29 cellular contexts compared by ENCODE assay signal in the genomic region with DNA sequence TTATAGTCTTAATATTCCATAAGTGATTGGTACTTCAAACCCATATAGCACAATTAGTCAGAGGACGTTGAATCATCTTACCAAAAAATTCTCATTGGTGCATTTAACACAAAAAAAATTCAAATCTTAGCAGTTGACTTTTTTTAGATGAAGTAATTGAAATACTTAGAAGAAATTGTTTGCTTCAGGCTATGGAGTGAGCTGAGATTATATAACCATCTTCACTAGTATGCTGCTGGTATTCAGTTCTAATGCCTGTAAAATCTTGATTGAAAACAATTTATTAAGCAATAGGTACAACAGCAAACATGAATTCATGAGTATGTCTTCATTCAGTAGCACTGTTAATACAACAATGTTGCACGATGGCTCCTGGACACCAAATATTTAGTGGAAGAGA.
"Had no signal": no experiment of that assay in that cellular context is flagged by ENCODE, and none has a peak within 500 bp of the region (broad histone marks: within the 10 kb centered on the region; RNA-seq: fewer than 3 reads in every experiment).

No MANE protein-coding gene starts in this region.

- H3K36me3 ChIP-seq: adrenal gland, brain microvascular endothelial cell, Peyer's patch, SJSA1 had no signal

- H3K27me3 ChIP-seq: adrenal gland, brain microvascular endothelial cell, Peyer's patch, SJSA1 had no signal

- H3K9me2 ChIP-seq: SK-N-SH had no signal

- H3K9me3 Mint-ChIP-seq: activated CD4-positive, alpha-beta T cell treated with anti-CD3 and anti-CD28 coated beads, Interleukin-2, amount 10 ng/mL, durations not matched to agents 7 days and 5 days; activated T-helper 2 cell treated with anti-CD3 and anti-CD28 coated beads, Interferon-gamma antibody, Interleukin-2, Interleukin-4, amounts not matched to agents 10 μg/mL and 5 μg/mL and 100 μg/mL, durations not matched to agents 14 hours and 24 hours and 36 hours; T-helper 1 cell treated with Interleukin-12 subunit alpha and Interleukin-12 subunit beta and Interleukin-4 antibody, amounts not matched to agents 30 μg/mL and 1 μg/mL, for 36 hours; T-helper 2 cell treated with Interferon-gamma antibody and Interleukin-4, amounts not matched to agents 5 μg/mL and 100 μg/mL, for 36 hours had no signal

- H3K4me1 Mint-ChIP-seq: activated CD4-positive, alpha-beta T cell treated with anti-CD3 and anti-CD28 coated beads for 36 hours; activated CD4-positive, alpha-beta T cell treated with anti-CD3 and anti-CD28 coated beads, Interleukin-2, amount 10 ng/mL, durations not matched to agents 7 days and 5 days had no signal

- H3K4me1 ChIP-seq: adrenal gland, Peyer's patch, SJSA1 had no signal

- H3K4me2 ChIP-seq: KMS-11, SK-N-SH had no signal

- H3K36me3 Mint-ChIP-seq: activated naive CD4-positive, alpha-beta T cell treated with anti-CD3 and anti-CD28 coated beads, Interleukin-2, amount 50 U/mL, for 72 hours had no signal

- H3K4me3 ChIP-seq: adrenal gland, Peyer's patch, SJSA1 had no signal

- H3K27ac Mint-ChIP-seq: activated CD4-positive, alpha-beta T cell treated with anti-CD3 and anti-CD28 coated beads for 36 hours; activated CD4-positive, alpha-beta T cell treated with anti-CD3 and anti-CD28 coated beads, Interleukin-2, amount 10 ng/mL, durations not matched to agents 7 days and 5 days; activated CD8-positive, alpha-beta T cell treated with anti-CD3 and anti-CD28 coated beads, Interleukin-2, amount 10 ng/mL, durations not matched to agents 7 days and 5 days; activated naive CD4-positive, alpha-beta T cell treated with anti-CD3 and anti-CD28 coated beads, Interleukin-2, amount 50 U/mL, for 72 hours; activated T-cell treated with anti-CD3 and anti-CD28 coated beads, Interleukin-2, amount 50 U/mL, for 24 hours; activated T-helper 2 cell treated with anti-CD3 and anti-CD28 coated beads, Interferon-gamma antibody, Interleukin-2, Interleukin-4, amounts not matched to agents 10 μg/mL and 5 μg/mL and 100 μg/mL, durations not matched to agents 14 hours and 24 hours and 36 hours; T-helper 1 cell treated with Interleukin-12 subunit alpha and Interleukin-12 subunit beta and Interleukin-4 antibody, amounts not matched to agents 30 μg/mL and 1 μg/mL, for 36 hours; T-helper 2 cell treated with Interferon-gamma antibody and Interleukin-4, amounts not matched to agents 5 μg/mL and 100 μg/mL, for 36 hours had no signal

- H3K27ac ChIP-seq: adrenal gland, brain microvascular endothelial cell, KMS-11, Peyer's patch, SJSA1 had no signal

- H3K4me3 Mint-ChIP-seq: activated CD4-positive, alpha-beta T cell treated with anti-CD3 and anti-CD28 coated beads for 36 hours; activated CD4-positive, alpha-beta T cell treated with anti-CD3 and anti-CD28 coated beads, Interleukin-2, amount 10 ng/mL, durations not matched to agents 7 days and 5 days; activated CD8-positive, alpha-beta T cell treated with anti-CD3 and anti-CD28 coated beads, Interleukin-2, amount 10 ng/mL, durations not matched to agents 7 days and 5 days; activated T-cell treated with anti-CD3 and anti-CD28 coated beads, Interleukin-2, amount 50 U/mL, for 24 hours; T-helper 1 cell treated with Interleukin-12 subunit alpha and Interleukin-12 subunit beta and Interleukin-4 antibody, amounts not matched to agents 30 μg/mL and 1 μg/mL, for 36 hours; T-helper 2 cell treated with Interferon-gamma antibody and Interleukin-4, amounts not matched to agents 5 μg/mL and 100 μg/mL, for 36 hours had no signal

- H3K9me3 ChIP-seq: adrenal gland, Peyer's patch, SJSA1, SK-N-SH had no signal

- H3K9ac ChIP-seq: KMS-11, SK-N-SH had no signal

- ATAC-seq: activated CD4-positive, alpha-beta T cell treated with anti-CD3 and anti-CD28 coated beads for 36 hours; activated CD8-positive, alpha-beta T cell treated with anti-CD3 and anti-CD28 coated beads, Interleukin-2, amount 10 ng/mL, durations not matched to agents 7 days and 5 days; activated naive CD4-positive, alpha-beta T cell treated with anti-CD3 and anti-CD28 coated beads, Interleukin-2, amount 50 U/mL, for 72 hours; PC-3 had no signal

- H3K27me3 Mint-ChIP-seq: activated CD4-positive, alpha-beta T cell treated with anti-CD3 and anti-CD28 coated beads for 36 hours; activated CD4-positive, alpha-beta T cell treated with anti-CD3 and anti-CD28 coated beads, Interleukin-2, amount 10 ng/mL, durations not matched to agents 7 days and 5 days; activated T-cell treated with anti-CD3 and anti-CD28 coated beads, Interleukin-2, amount 50 U/mL, for 24 hours had no signal

- DNase-seq: activated CD4-positive, alpha-beta T cell treated with anti-CD3 and anti-CD28 coated beads for 36 hours; activated CD4-positive, alpha-beta T cell treated with anti-CD3 and anti-CD28 coated beads, Interleukin-2, amount 10 ng/mL, durations not matched to agents 7 days and 5 days; activated CD4-positive, alpha-beta T cell treated with anti-CD3 and anti-CD28 coated beads, Interleukin-2, amount 50 U/mL, for 48 hours; activated CD8-positive, alpha-beta T cell treated with anti-CD3 and anti-CD28 coated beads, Interleukin-2, amount 10 ng/mL, durations not matched to agents 7 days and 5 days; activated gamma-delta T cell; activated naive CD4-positive, alpha-beta T cell treated with Interleukin-2 at 50 U/mL for 16 hours; activated T-cell treated with anti-CD3 and anti-CD28 coated beads, Interleukin-2, amount 50 U/mL, for 24 hours; adrenal gland; brain microvascular endothelial cell; central memory CD4-positive, alpha-beta T cell; NCI-H1105; NCI-H1436; NCI-H1694; NCI-H1930; NCI-H510A; NCI-H526; NCI-H748 treated with DMSO at 0.1 percent for 48 hours; NK-92 treated with Interleukin-12 subunit alpha and Interleukin-12 subunit beta, amount 100 ng/mL, for 24 hours; PC-3; Peyer's patch; RPMI8226; SHP77 treated with DMSO at 0.1 percent for 48 hours; SK-N-SH had no signal
